ENCODE assay signal across 19 cellular contexts in genomic region chr17:41735744-41736143, GRCh38. TPM values are rescaled to one million over a fixed set of nuclear protein-coding genes. Genes with fewer than 3 reads are reported as not detected.
DNase-seq lines count a peak whose midpoint lies in the region; ATAC-seq and TF ChIP-seq lines count a peak whose summit lies in the region.
"Had no signal": no experiment of that assay in that cellular context is flagged by ENCODE, and none has a peak within 500 bp of the region (broad histone marks: within the 10 kb centered on the region; RNA-seq: fewer than 3 reads in every experiment).

No MANE protein-coding gene starts in this region.

- no peaks in the 10 kb centered on the region for H3K79me2 ChIP-seq in osteoblast (ENCODE audit: insufficient read depth, low read length)

- H3K27me3 ChIP-seq in H7 (ENCODE audit: control insufficient read depth, insufficient read depth, low read length): peaks cover 65% of the 10 kb centered on the region
- peaks cover 64% of the 10 kb centered on the region for H3K27me3 ChIP-seq in osteoblast (ENCODE audit: insufficient read depth, low read length)
- peaks cover 4 to 18% of the 10 kb centered on the region in 2 donors for H3K27me3 ChIP-seq in body of pancreas

- peaks cover 10% of the 10 kb centered on the region for H3K4me1 ChIP-seq in osteoblast (ENCODE audit: insufficient read depth, low read length)
- peaks cover 38% of the 10 kb centered on the region for H3K4me1 ChIP-seq in body of pancreas

- H3K9me3 ChIP-seq in SK-N-MC (ENCODE audit: low read depth, low read length): no peaks in the 10 kb centered on the region
- H3K9me3 ChIP-seq in osteoblast (ENCODE audit: low read depth, low read length): no peaks in the 10 kb centered on the region
- H3K9me3 ChIP-seq in body of pancreas: no peaks in the 10 kb centered on the region
- H3K9me3 ChIP-seq: A549, BE2C, HAP-1 had no signal

- DNase-seq in H7 (peak; percentile 31), SK-N-MC (ENCODE audit: low read depth, low spot score) (no peak), osteoblast (ENCODE audit: insufficient read length, low spot score, missing footprints) (peak; percentile 54), body of pancreas (no peak), CD14-positive monocyte (ENCODE audit: low spot score) (no peak)
- DNase-seq: BE2C; CD8-positive, alpha-beta T cell; COR-L47; DMS153; EL; GM23248; HFFc6 had no signal

- H3K27me3 Mint-ChIP-seq in nephron (ENCODE audit: low read depth) (peaks cover 79% of the 10 kb centered on the region), CD14-positive monocyte (ENCODE audit: low read depth in 3 of 3) (peaks cover 59 to 73% (median 68%) of the 10 kb centered on the region in 3 donors)

- H3K4me3 Mint-ChIP-seq in nephron (peak overlapping the region; percentile 1 to 39 (median 8)), CD14-positive monocyte (peak overlapping the region in 1 of 2 donors; percentile 75)
- H3K4me3 Mint-ChIP-seq: CD8-positive, alpha-beta T cell had no signal

- 68 to 69% methylated on average over 4 of the region's 4 CpGs for WGBS in body of pancreas, 2 donors

- no peak overlapping the region for H2AFZ ChIP-seq in osteoblast (ENCODE audit: low read length)

- intact Hi-C loops in body of pancreas (cut with DNase I): no loop called here
- intact Hi-C loops in CD14-positive monocyte (cut with micrococcal nuclease): no loop called here

- H3K27ac Mint-ChIP-seq in nephron: no peak overlapping the region
- no peak overlapping the region for H3K27ac Mint-ChIP-seq in CD14-positive monocyte
- H3K27ac Mint-ChIP-seq: CD8-positive, alpha-beta T cell; HFFc6 had no signal

- H3K9me3 Mint-ChIP-seq in nephron: no peaks in the 10 kb centered on the region
- H3K9me3 Mint-ChIP-seq in CD14-positive monocyte: peaks cover 0 to 12% (median 2%) of the 10 kb centered on the region in 7 donors
- H3K9me3 Mint-ChIP-seq: CD8-positive, alpha-beta T cell; HFFc6 had no signal

- H3K36me3 ChIP-seq in H7 (replicated peaks; ENCODE audit: control insufficient read depth, insufficient read depth, low read length): no peaks in the 10 kb centered on the region
- H3K36me3 ChIP-seq in SK-N-MC (ENCODE audit: insufficient read depth, low read length): peaks cover 16% of the 10 kb centered on the region
- H3K36me3 ChIP-seq in osteoblast (ENCODE audit: insufficient read depth, low read length): no peaks in the 10 kb centered on the region
- H3K36me3 ChIP-seq in body of pancreas (replicated peaks in 1 of 2; ENCODE audit: insufficient read depth in 1 of 2, low read depth in 2 of 2): no peaks in the 10 kb centered on the region
- H3K36me3 ChIP-seq: BE2C, HAP-1 had no signal

- ATAC-seq in body of pancreas (no peak), GM19023 (IDR thresholded peaks at IDR 0.05; ENCODE audit: unreplicated experiment) (no peak)
- ATAC-seq: CD8-positive, alpha-beta T cell had no signal

- TF ChIP-seq POLR2A in body of pancreas (IDR thresholded peaks at IDR 0.05): no peak

- no peak overlapping the region for H3K9ac ChIP-seq in SK-N-MC (ENCODE audit: insufficient read length)
- H3K9ac ChIP-seq: GM23248 had no signal

- H3K4me2 ChIP-seq in osteoblast (ENCODE audit: insufficient read depth, low read length): no peak overlapping the region

- H3K4me1 Mint-ChIP-seq in nephron (peaks cover 19% of the 10 kb centered on the region), CD14-positive monocyte (peaks cover 9% of the 10 kb centered on the region)

- H4K20me1 ChIP-seq in osteoblast (ENCODE audit: insufficient read depth, low read length): no peaks in the 10 kb centered on the region

- H3K27ac ChIP-seq in SK-N-MC (peak overlapping the region; percentile 84), osteoblast (ENCODE audit: low read depth, low read length) (no peak overlapping the region), body of pancreas (no peak overlapping the region)
- H3K27ac ChIP-seq: C4-2B, GM23248 had no signal

- no peak overlapping the region for H3K4me3 ChIP-seq in H7 (ENCODE audit: insufficient read depth, low read depth, low read length)
- peak overlapping the region; percentile 98 for H3K4me3 ChIP-seq in SK-N-MC
- no peak overlapping the region for H3K4me3 ChIP-seq in osteoblast (ENCODE audit: insufficient read depth, low read length)
- no peak overlapping the region for H3K4me3 ChIP-seq in body of pancreas

- no peaks in the 10 kb centered on the region for H3K36me3 Mint-ChIP-seq in nephron (ENCODE audit: low read depth)
- H3K36me3 Mint-ChIP-seq in CD14-positive monocyte: peaks cover 0 to 5% of the 10 kb centered on the region in 2 donors
- H3K36me3 Mint-ChIP-seq: CD8-positive, alpha-beta T cell had no signal

- TF ChIP-seq CTCF in nephron (IDR thresholded peaks at IDR 0.05; ENCODE audit: unreplicated experiment in 3 of 3): no peak
- TF ChIP-seq CTCF in osteoblast (IDR thresholded peaks at IDR 0.05; ENCODE audit: extremely low read depth, low read depth, low read length): no peak
- no peak for TF ChIP-seq CTCF in body of pancreas (IDR thresholded peaks at IDR 0.05)
- TF ChIP-seq CTCF in CD14-positive monocyte (IDR thresholded peaks at IDR 0.05): no peak

RNA-seq across cellular contexts. Expression of gene HAP1, which starts 1.3 kb away (rescaled TPM):
- total RNA-seq in H7 (2014; rRNA removed; shearing (Covaris generic)): 0.28 and 0.48 TPM in 2 replicates
- total RNA-seq in osteoblast: under 0.01 TPM in 1 of 2 replicates, not detected in the other
- 1 to 10 TPM in 1 of 2 donors, under 1 TPM in 1; 0.52 to 1.3 TPM for total RNA-seq in body of pancreas
- polyA plus RNA-seq in CD14-positive monocyte: not detected
- total RNA-seq: CD8-positive, alpha-beta T cell; GM23248 had no signal
- polyA plus RNA-seq: GM23248 had no signal

RNA-seq across cellular contexts. Expression of gene GAST, which starts 23.6 kb away (rescaled TPM):
- total RNA-seq in H7 (2014; rRNA removed; shearing (Covaris generic)): not detected in 2 replicates
- total RNA-seq in osteoblast (not detected in 2 replicates), body of pancreas (not detected)
- not detected for polyA plus RNA-seq in CD14-positive monocyte
- total RNA-seq: CD8-positive, alpha-beta T cell; GM23248; HFFc6; HT1080 had no signal
- polyA plus RNA-seq: A549, AG04450, GM23248 had no signal

RNA-seq across cellular contexts. Expression of gene EIF1, which starts 47.1 kb away (rescaled TPM):
- total RNA-seq in H7 (2014; rRNA removed; shearing (Covaris generic)): 62.6 and 74.3 TPM in 2 replicates
- total RNA-seq in osteoblast: 94.5 and 101 TPM in 2 replicates
- total RNA-seq in body of pancreas: 100 to 1,000 TPM in 1 of 2 donors, 10 to 100 TPM in 1; 99.5 to 120 TPM
- polyA plus RNA-seq in CD14-positive monocyte: 1,000 to 10,000 TPM; 1,176 to 1,536 TPM

RNA-seq across cellular contexts. Expression of gene JUP, which starts 50.8 kb away (rescaled TPM):
- total RNA-seq in H7 (2014; rRNA removed; shearing (Covaris generic)): 58.4 and 68.5 TPM in 2 replicates
- 18.0 and 24.2 TPM in 2 replicates for total RNA-seq in osteoblast
- total RNA-seq in body of pancreas: 10 to 100 TPM; 67.9 to 85.4 TPM
- polyA plus RNA-seq in CD14-positive monocyte: 10 to 100 TPM; 14.0 to 15.4 TPM

Comparison
In these comparisons a context has a peak if more than half of its experiments do, and no peak if none do; other contexts are left out.
1. DNase-seq: peak in H7 (single experiment) and osteoblast (single experiment); none in SK-N-MC (single experiment), body of pancreas (0 of 4) and CD14-positive monocyte (single experiment).